Comparison of ENCODE assay signal across 10 cellular contexts in genomic region chr4:70607454-70607853, GRCh38. TPM values are rescaled to one million over a fixed set of nuclear protein-coding genes. Genes with fewer than 3 reads are reported as not detected.
"Had no signal": no experiment of that assay in that cellular context is flagged by ENCODE, and none has a peak within 500 bp of the region (broad histone marks: within the 10 kb centered on the region; RNA-seq: fewer than 3 reads in every experiment).

No MANE protein-coding gene starts in this region.

- ATAC-seq: GM23338, HCT116 had no signal

- FAIRE-seq: H1, H54, HTR-8/SVneo had no signal

- H3K4me3 ChIP-seq: GM23338 had no signal

- H3K9me3 Mint-ChIP-seq: GM23338, H9, HFFc6 had no signal

- H3K27ac Mint-ChIP-seq: GM23338, HFFc6 had no signal

- DNase-seq: H9, HFFc6, IMR-90, KBM-7 had no signal

- H2AFZ ChIP-seq: GM23338 had no signal

- H3K4me2 ChIP-seq: GM23338 had no signal

- H3K4me3 Mint-ChIP-seq: GM23338, H9, HFFc6 had no signal

RNA-seq across cellular contexts. Expression of gene AMBN, which starts 15.4 kb away (rescaled TPM):
- total RNA-seq: GM23338, H1, H9, HFFc6, HT-29, IMR-90 had no signal
- polyA plus RNA-seq: GM23338, H1, IMR-90 had no signal

RNA-seq across cellular contexts. Expression of gene ENAM, which starts 21.1 kb away (rescaled TPM):
- total RNA-seq: GM23338, H1, H9, HT-29 had no signal
- polyA plus RNA-seq: GM23338, H1 had no signal

RNA-seq across cellular contexts. Expression of gene JCHAIN, which starts 58.9 kb away (rescaled TPM):
- total RNA-seq: GM23338, H1, H9, HT-29 had no signal
- polyA plus RNA-seq: H1 had no signal
